Comparison of ENCODE assay signal across 8 cellular contexts in genomic region chr20:37615507-37616425, GRCh38.
DNase-seq lines count a peak whose midpoint lies in the region; ATAC-seq, FAIRE-seq and TF ChIP-seq lines count a peak whose summit lies in the region.

No MANE protein-coding gene starts in this region.

- ATAC-seq in A549: peak; percentile 91 to 96
- ATAC-seq in HG03354 (IDR thresholded peaks at IDR 0.05; ENCODE audit: poor library complexity, severe bottlenecking, unreplicated experiment): no peak
- ATAC-seq in HG03520 (IDR thresholded peaks at IDR 0.05; ENCODE audit: unreplicated experiment): no peak

- TF ChIP-seq POLR2A in A549 (IDR thresholded peaks at IDR 0.05; ENCODE audit: low read length): no peak

- no peaks in the 10 kb centered on the region for H3K4me1 Mint-ChIP-seq in activated T-helper 2 cell treated with anti-CD3 and anti-CD28 coated beads, Interferon-gamma antibody, Interleukin-2, Interleukin-4, amounts not matched to agents 10 μg/mL and 5 μg/mL and 100 μg/mL, durations not matched to agents 14 hours and 24 hours and 36 hours (ENCODE audit: low read depth)

- intact Hi-C loops in activated T-helper 2 cell treated with anti-CD3 and anti-CD28 coated beads, Interferon-gamma antibody, Interleukin-2, Interleukin-4, amounts not matched to agents 10 μg/mL and 5 μg/mL and 100 μg/mL, durations not matched to agents 14 hours and 24 hours and 36 hours (cut with micrococcal nuclease): no loop called here

- H3K36me3 Mint-ChIP-seq in activated T-helper 2 cell treated with anti-CD3 and anti-CD28 coated beads, Interferon-gamma antibody, Interleukin-2, Interleukin-4, amounts not matched to agents 10 μg/mL and 5 μg/mL and 100 μg/mL, durations not matched to agents 14 hours and 24 hours and 36 hours (ENCODE audit: low read depth): no peaks in the 10 kb centered on the region

- no peak overlapping the region for H3K4me3 Mint-ChIP-seq in activated T-helper 2 cell treated with anti-CD3 and anti-CD28 coated beads, Interferon-gamma antibody, Interleukin-2, Interleukin-4, amounts not matched to agents 10 μg/mL and 5 μg/mL and 100 μg/mL, durations not matched to agents 14 hours and 24 hours and 36 hours (ENCODE audit: low read depth)

- H3K9me3 Mint-ChIP-seq in activated T-helper 2 cell treated with anti-CD3 and anti-CD28 coated beads, Interferon-gamma antibody, Interleukin-2, Interleukin-4, amounts not matched to agents 10 μg/mL and 5 μg/mL and 100 μg/mL, durations not matched to agents 14 hours and 24 hours and 36 hours: no peaks in the 10 kb centered on the region

- CTCF ChIA-PET in A549 (lab: Yijun Ruan, JAX): interaction anchor here (0.5 to 2.3 kb wide), 11 partner anchors 9 to 768 kb away, joined by 3 to 11 read pairs (median 4); no protein-coding TSS in a partner anchor

- TF ChIP-seq CTCF in A549 (IDR thresholded peaks at IDR 0.05) (peak; percentile 51), GM20000 (IDR thresholded peaks at IDR 0.05; ENCODE audit: extremely low read depth, missing control alignments) (peak; percentile 35)

- peak; percentile 61 to 71 for DNase-seq in A549 (ENCODE audit: low read depth in 1 of 2, low spot score in 1 of 2)
- DNase-seq in GM20000 (ENCODE audit: low spot score): peak; percentile 60
- DNase-seq in OCI-M1 (lab: John Stamatoyannopoulos, UW): peak; percentile 76
- peak; percentile 29 for DNase-seq in activated T-helper 2 cell treated with anti-CD3 and anti-CD28 coated beads, Interferon-gamma antibody, Interleukin-2, Interleukin-4, amounts not matched to agents 10 μg/mL and 5 μg/mL and 100 μg/mL, durations not matched to agents 14 hours and 24 hours and 36 hours (ENCODE audit: low spot score)
- peak; percentile 77 for DNase-seq in iPS-NIHi11 (ENCODE audit: low spot score)
- peak; percentile 34 to 58 (median 38) for DNase-seq in stimulated activated CD4-positive, alpha-beta T cell treated with anti-CD3 and anti-CD28 coated beads, TNF-alpha, amount 100 ng/mL, for 24 hours (ENCODE audit: low read depth in 3 of 3)

- no peak for FAIRE-seq in A549 (lab: Jason Lieb, UNC)

- POLR2A ChIA-PET in A549 (lab: Yijun Ruan, JAX): no interaction called here

- peaks cover 11% of the 10 kb centered on the region for H3K27me3 Mint-ChIP-seq in activated T-helper 2 cell treated with anti-CD3 and anti-CD28 coated beads, Interferon-gamma antibody, Interleukin-2, Interleukin-4, amounts not matched to agents 10 μg/mL and 5 μg/mL and 100 μg/mL, durations not matched to agents 14 hours and 24 hours and 36 hours (ENCODE audit: low read depth)

- peak in 1 of 2 experiments; percentile 47; a peak in 3 of 5 replicates for TF ChIP-seq RAD21 in A549 (conservative IDR thresholded peaks at IDR 0.05 in 1 of 2, IDR thresholded peaks at IDR 0.05 in 1 of 2)

- no peaks in the 10 kb centered on the region for H3K9me3 ChIP-seq in A549

- H3K4me1 ChIP-seq in A549: no peaks in the 10 kb centered on the region

- no peak overlapping the region for H3K27ac ChIP-seq in A549

- TF ChIP-seq EP300 in A549 (IDR thresholded peaks at IDR 0.05): no peak

- no peak overlapping the region for H3K4me2 ChIP-seq in A549

- WGBS in A549 (ENCODE audit: missing lambda C conversion rate): 19% methylated on average over 6 of the region's 6 CpGs

- H3K4me3 ChIP-seq in A549: no peak overlapping the region

- no peak overlapping the region for H3K27ac Mint-ChIP-seq in activated T-helper 2 cell treated with anti-CD3 and anti-CD28 coated beads, Interferon-gamma antibody, Interleukin-2, Interleukin-4, amounts not matched to agents 10 μg/mL and 5 μg/mL and 100 μg/mL, durations not matched to agents 14 hours and 24 hours and 36 hours

TF ChIP-seq in A549, 52 proteins besides CTCF, POLR2A, EP300 and RAD21:
- TF ChIP-seq FOSL2 (IDR thresholded peaks at IDR 0.05) (no peak), FOSL2 (CRISPR knock-in tag; IDR thresholded peaks at IDR 0.05) (no peak), RCOR1 (IDR thresholded peaks at IDR 0.05; ENCODE audit: low read depth, low read length) (no peak), ZFP36 (IDR thresholded peaks at IDR 0.05; ENCODE audit: borderline replicate concordance, partially characterized antibody) (no peak), CBX8 (IDR thresholded peaks at IDR 0.05) (no peak), SMC3 (IDR thresholded peaks at IDR 0.05) (0 out of 3 replicates have a peak, but pooled peaks have one; percentile 26), ZSCAN20 (CRISPR knock-in tag; IDR thresholded peaks at IDR 0.05) (no peak), KDM1A (IDR thresholded peaks at IDR 0.05; ENCODE audit: low read depth) (no peak), RFX5 (IDR thresholded peaks at IDR 0.05) (0 out of 2 replicates have a peak, but pooled peaks have one; percentile 34), BHLHE40 (IDR thresholded peaks at IDR 0.05; ENCODE audit: low read depth, low read length) (no peak), E2F6 (IDR thresholded peaks at IDR 0.05; ENCODE audit: borderline replicate concordance, low read depth) (no peak)

Comparison
In these comparisons a context has a peak if more than half of its experiments do, and no peak if none do; other contexts are left out.
1. ATAC-seq: peak in A549 (2 of 2); none in HG03354 (single experiment) and HG03520 (single experiment).
2. Peak in every context shown above with its lines, with median percentiles within 50 percentile points of each other: DNase-seq.